Comparison of ENCODE assay signal across 27 cellular contexts in genomic region chr1:180612591-180612990, GRCh38. TPM values are rescaled to one million over a fixed set of nuclear protein-coding genes. Genes with fewer than 3 reads are reported as not detected.
"Had no signal": no experiment of that assay in that cellular context is flagged by ENCODE, and none has a peak within 500 bp of the region (broad histone marks: within the 10 kb centered on the region; RNA-seq: fewer than 3 reads in every experiment).

No MANE protein-coding gene starts in this region.

- H3K27ac ChIP-seq: colonic mucosa, lower lobe of right lung, spleen, tibial artery, upper lobe of left lung had no signal

- H3K27me3 Mint-ChIP-seq: progenitor cell of endocrine pancreas; stimulated activated memory B cell treated with anti-CD40 and anti-IgM and Interleukin-4, amounts not matched to agents 10 μg/mL and 1 μg/mL and 100 μg/mL, for 72 hours; stimulated activated naive CD8-positive, alpha-beta T cell treated with anti-CD3 and anti-CD28 coated beads, Interleukin-15, Interleukin-2, amounts not matched to agents 100 ng/mL and 50 ng/mL, for 24 hours had no signal

- H3K36me3 Mint-ChIP-seq: natural killer cell treated with Interleukin-12 subunit alpha and Interleukin-12 subunit beta and Interleukin-15 and Interleukin-18, amount 100 ng/mL, for 72 hours; stimulated activated memory B cell treated with anti-CD40 and anti-IgM and Interleukin-4, amounts not matched to agents 10 μg/mL and 1 μg/mL and 100 μg/mL, for 72 hours had no signal

- H3K4me2 ChIP-seq: hepatocyte had no signal

- H3K9me3 Mint-ChIP-seq: natural killer cell treated with Interleukin-12 subunit alpha and Interleukin-12 subunit beta and Interleukin-15 and Interleukin-18, amount 100 ng/mL, for 72 hours; stimulated activated memory B cell treated with anti-CD40 and anti-IgM and Interleukin-4, amounts not matched to agents 10 μg/mL and 1 μg/mL and 100 μg/mL, for 72 hours; stimulated activated naive CD8-positive, alpha-beta T cell treated with anti-CD3 and anti-CD28 coated beads, Interleukin-15, Interleukin-2, amounts not matched to agents 100 ng/mL and 50 ng/mL, for 24 hours had no signal

- H3K4me1 ChIP-seq: colonic mucosa, tibial artery, uterus had no signal

- H3K36me3 ChIP-seq: colonic mucosa, lower lobe of right lung, pancreas, spleen, tibial artery, upper lobe of left lung, uterus had no signal

- H3K79me2 ChIP-seq: hepatocyte had no signal

- ATAC-seq: lower lobe of right lung; natural killer cell treated with Interleukin-12 subunit alpha and Interleukin-12 subunit beta and Interleukin-15 and Interleukin-18, amount 100 ng/mL, for 72 hours; pancreas; sciatic nerve; stimulated activated memory B cell treated with anti-CD40 and anti-IgM and Interleukin-4, amounts not matched to agents 10 μg/mL and 1 μg/mL and 100 μg/mL, for 72 hours had no signal

- H3K27me3 ChIP-seq: colonic mucosa, hepatocyte, pancreas, spleen, tibial artery, upper lobe of left lung, uterus had no signal

- H3K4me3 Mint-ChIP-seq: natural killer cell treated with Interleukin-12 subunit alpha and Interleukin-12 subunit beta and Interleukin-15 and Interleukin-18, amount 100 ng/mL, for 72 hours; stimulated activated memory B cell treated with anti-CD40 and anti-IgM and Interleukin-4, amounts not matched to agents 10 μg/mL and 1 μg/mL and 100 μg/mL, for 72 hours; stimulated activated naive CD8-positive, alpha-beta T cell treated with anti-CD3 and anti-CD28 coated beads, Interleukin-15, Interleukin-2, amounts not matched to agents 100 ng/mL and 50 ng/mL, for 24 hours had no signal

- H3K4me3 ChIP-seq: colonic mucosa, hepatocyte, lower lobe of right lung, pancreas, spleen, tibial artery, upper lobe of left lung, uterus had no signal

- DNase-seq: colonic mucosa; dermis blood vessel endothelial cell; erythroblast; kidney glomerular epithelial cell; lower lobe of right lung; mesenchymal stem cell; midbrain; occipital lobe; pancreas; spleen; stimulated activated CD4-positive, alpha-beta T cell treated with anti-CD3 and anti-CD28 coated beads, Interleukin-15, amount 100 ng/mL, for 24 hours; stimulated activated CD4-positive, alpha-beta T cell treated with anti-CD3 and anti-CD28 coated beads, Interleukin-1b, Interleukin-23, amount 100 ng/mL, for 48 hours; stimulated activated CD4-positive, alpha-beta T cell treated with anti-CD3 and anti-CD28 coated beads, Interleukin-4, amount 100 ng/mL, for 24 hours; tibial artery; upper lobe of left lung; uterus had no signal

- H3K27ac Mint-ChIP-seq: natural killer cell treated with Interleukin-12 subunit alpha and Interleukin-12 subunit beta and Interleukin-15 and Interleukin-18, amount 100 ng/mL, for 72 hours; progenitor cell of endocrine pancreas; stimulated activated memory B cell treated with anti-CD40 and anti-IgM and Interleukin-4, amounts not matched to agents 10 μg/mL and 1 μg/mL and 100 μg/mL, for 72 hours; stimulated activated naive CD8-positive, alpha-beta T cell treated with anti-CD3 and anti-CD28 coated beads, Interleukin-15, Interleukin-2, amounts not matched to agents 100 ng/mL and 50 ng/mL, for 24 hours had no signal

- H2AFZ ChIP-seq: hepatocyte had no signal

- H3K9me3 ChIP-seq: colonic mucosa, lower lobe of right lung, pancreas, spleen, tibial artery, upper lobe of left lung, uterus had no signal

RNA-seq across cellular contexts. Expression of gene OVAAL, which starts 53.8 kb away (rescaled TPM):
- total RNA-seq: cerebellum; colonic mucosa; dermis blood vessel endothelial cell; fibroblast of lung; frontal cortex; hepatocyte; lower lobe of right lung; natural killer cell treated with Interleukin-12 subunit alpha and Interleukin-12 subunit beta and Interleukin-15 and Interleukin-18, amount 100 ng/mL, for 72 hours; occipital lobe; pancreas; progenitor cell of endocrine pancreas; sciatic nerve; skeletal muscle tissue; spleen; temporal lobe; upper lobe of left lung; uterus had no signal
- polyA plus RNA-seq: fibroblast of lung, hepatocyte, pancreas, spleen had no signal
